Comparison of ENCODE assay signal across 10 cellular contexts in genomic region chrX:45577361-45577760, GRCh38.
"Had no signal": no experiment of that assay in that cellular context is flagged by ENCODE, and none has a peak within 500 bp of the region (broad histone marks: within the 10 kb centered on the region; RNA-seq: fewer than 3 reads in every experiment).

No MANE protein-coding gene starts in this region.

- H3K4me3 ChIP-seq: GM23248, HAP-1, K562 had no signal

- DNase-seq: GM23248, GOT3, H7, HFFc6, KG1 had no signal

- H3K27ac ChIP-seq: GM23248, HL-60 had no signal

- ATAC-seq: HCT116, HepG2, K562 had no signal
